1 cellular context compared by ENCODE assay signal in genomic region chr5:154189819-154190651, GRCh38.
TF ChIP-seq lines count a peak whose summit lies in the region.

No MANE protein-coding gene starts in this region.

TF ChIP-seq in HepG2, 621 proteins besides CTCF, POLR2A, EP300 and RAD21 (continued from another document and continues in another):
- TF ChIP-seq, protein P1, sequence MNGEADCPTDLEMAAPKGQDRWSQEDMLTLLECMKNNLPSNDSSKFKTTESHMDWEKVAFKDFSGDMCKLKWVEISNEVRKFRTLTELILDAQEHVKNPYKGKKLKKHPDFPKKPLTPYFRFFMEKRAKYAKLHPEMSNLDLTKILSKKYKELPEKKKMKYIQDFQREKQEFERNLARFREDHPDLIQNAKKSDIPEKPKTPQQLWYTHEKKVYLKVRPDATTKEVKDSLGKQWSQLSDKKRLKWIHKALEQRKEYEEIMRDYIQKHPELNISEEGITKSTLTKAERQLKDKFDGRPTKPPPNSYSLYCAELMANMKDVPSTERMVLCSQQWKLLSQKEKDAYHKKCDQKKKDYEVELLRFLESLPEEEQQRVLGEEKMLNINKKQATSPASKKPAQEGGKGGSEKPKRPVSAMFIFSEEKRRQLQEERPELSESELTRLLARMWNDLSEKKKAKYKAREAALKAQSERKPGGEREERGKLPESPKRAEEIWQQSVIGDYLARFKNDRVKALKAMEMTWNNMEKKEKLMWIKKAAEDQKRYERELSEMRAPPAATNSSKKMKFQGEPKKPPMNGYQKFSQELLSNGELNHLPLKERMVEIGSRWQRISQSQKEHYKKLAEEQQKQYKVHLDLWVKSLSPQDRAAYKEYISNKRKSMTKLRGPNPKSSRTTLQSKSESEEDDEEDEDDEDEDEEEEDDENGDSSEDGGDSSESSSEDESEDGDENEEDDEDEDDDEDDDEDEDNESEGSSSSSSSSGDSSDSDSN (CRISPR knock-in tag; IDR thresholded peaks at IDR 0.05), result peak; percentile 33; the same call in 1 of the 2 replicates
- TF ChIP-seq HNF4A (CRISPR knock-in tag; IDR thresholded peaks at IDR 0.05) (no peak; the same call in 1 of the 2 replicates), ADNP (CRISPR knock-in tag; IDR thresholded peaks at IDR 0.05) (no peak), ZNF280D (CRISPR knock-in tag; IDR thresholded peaks at IDR 0.05) (no peak), ZNF775 (CRISPR knock-in tag; IDR thresholded peaks at IDR 0.05; ENCODE audit: borderline replicate concordance) (no peak), SMC3 (IDR thresholded peaks at IDR 0.05; ENCODE audit: low read length) (no peak), ZNF768 (CRISPR knock-in tag; IDR thresholded peaks at IDR 0.05) (peak; percentile 64; the same call in 1 of the 2 replicates), PRDM15 (CRISPR knock-in tag; IDR thresholded peaks at IDR 0.05) (peak; percentile 93), TP53 (CRISPR knock-in tag; conservative IDR thresholded peaks at IDR 0.05) (0 out of 2 replicates have a peak, but pooled peaks have one; percentile 28), YEATS2 (CRISPR knock-in tag; IDR thresholded peaks at IDR 0.05; ENCODE audit: borderline replicate concordance) (no peak), MAFK (conservative IDR thresholded peaks at IDR 0.05 in 1 of 2, IDR thresholded peaks at IDR 0.05 in 1 of 2; ENCODE audit: low read length in 2 of 2) (no peak), ATF7-NPFF (CRISPR knock-in tag; IDR thresholded peaks at IDR 0.05; ENCODE audit: low read depth) (peak; percentile 47; the same call in 1 of the 2 replicates), ZNF777 (CRISPR knock-in tag; IDR thresholded peaks at IDR 0.05) (peak; percentile 86; the same call in 1 of the 2 replicates), JUN (CRISPR knock-in tag; IDR thresholded peaks at IDR 0.05) (no peak), ZFP62 (CRISPR knock-in tag; IDR thresholded peaks at IDR 0.05) (no peak), ZNF44 (CRISPR knock-in tag; IDR thresholded peaks at IDR 0.05) (no peak), PREB (CRISPR knock-in tag; IDR thresholded peaks at IDR 0.05) (no peak), MTA1 (CRISPR knock-in tag; IDR thresholded peaks at IDR 0.05; ENCODE audit: borderline replicate concordance) (no peak), ZNF230 (CRISPR knock-in tag; IDR thresholded peaks at IDR 0.05) (no peak), ZKSCAN8 (CRISPR knock-in tag; IDR thresholded peaks at IDR 0.05; ENCODE audit: borderline replicate concordance) (no peak), SALL1 (CRISPR knock-in tag; IDR thresholded peaks at IDR 0.05) (peak; percentile 1; the same call in 1 of the 2 replicates), NRL (CRISPR knock-in tag; IDR thresholded peaks at IDR 0.05; ENCODE audit: borderline replicate concordance) (peak; percentile 36; the same call in 1 of the 2 replicates), GPN1 (CRISPR knock-in tag; IDR thresholded peaks at IDR 0.05; ENCODE audit: borderline replicate concordance) (no peak), SIX4 (CRISPR knock-in tag; IDR thresholded peaks at IDR 0.05) (no peak), KMT2B (CRISPR knock-in tag; IDR thresholded peaks at IDR 0.05) (peak; percentile 38; the same call in 1 of the 2 replicates), HNRNPL (IDR thresholded peaks at IDR 0.05; ENCODE audit: low read depth, low read length) (peak; percentile 95), SYNCRIP (IDR thresholded peaks at IDR 0.05; ENCODE audit: insufficient read depth, low read depth, low read length) (no peak), U2AF2 (IDR thresholded peaks at IDR 0.05; ENCODE audit: low read depth, low read length) (no peak), GABPA (IDR thresholded peaks at IDR 0.05; ENCODE audit: low read depth, low read length) (no peak), GABPA (CRISPR knock-in tag; IDR thresholded peaks at IDR 0.05; ENCODE audit: low read depth) (no peak), NFYC (CRISPR knock-in tag; IDR thresholded peaks at IDR 0.05) (no peak), IKZF4 (CRISPR knock-in tag; IDR thresholded peaks at IDR 0.05; ENCODE audit: borderline replicate concordance, low read depth, not compliant biosample characterization) (no peak), EHMT2 (IDR thresholded peaks at IDR 0.05; ENCODE audit: borderline replicate concordance, low read depth, low read length) (no peak), GATAD1 (CRISPR knock-in tag; IDR thresholded peaks at IDR 0.05) (0 out of 2 replicates have a peak, but pooled peaks have one; percentile 22), RFXANK (CRISPR knock-in tag; IDR thresholded peaks at IDR 0.05) (no peak)
- TF ChIP-seq, protein P2, sequence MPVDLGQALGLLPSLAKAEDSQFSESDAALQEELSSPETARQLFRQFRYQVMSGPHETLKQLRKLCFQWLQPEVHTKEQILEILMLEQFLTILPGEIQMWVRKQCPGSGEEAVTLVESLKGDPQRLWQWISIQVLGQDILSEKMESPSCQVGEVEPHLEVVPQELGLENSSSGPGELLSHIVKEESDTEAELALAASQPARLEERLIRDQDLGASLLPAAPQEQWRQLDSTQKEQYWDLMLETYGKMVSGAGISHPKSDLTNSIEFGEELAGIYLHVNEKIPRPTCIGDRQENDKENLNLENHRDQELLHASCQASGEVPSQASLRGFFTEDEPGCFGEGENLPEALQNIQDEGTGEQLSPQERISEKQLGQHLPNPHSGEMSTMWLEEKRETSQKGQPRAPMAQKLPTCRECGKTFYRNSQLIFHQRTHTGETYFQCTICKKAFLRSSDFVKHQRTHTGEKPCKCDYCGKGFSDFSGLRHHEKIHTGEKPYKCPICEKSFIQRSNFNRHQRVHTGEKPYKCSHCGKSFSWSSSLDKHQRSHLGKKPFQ (CRISPR knock-in tag; IDR thresholded peaks at IDR 0.05; ENCODE audit: insufficient replicate concordance), result peak; percentile 93
- TF ChIP-seq, protein P3, sequence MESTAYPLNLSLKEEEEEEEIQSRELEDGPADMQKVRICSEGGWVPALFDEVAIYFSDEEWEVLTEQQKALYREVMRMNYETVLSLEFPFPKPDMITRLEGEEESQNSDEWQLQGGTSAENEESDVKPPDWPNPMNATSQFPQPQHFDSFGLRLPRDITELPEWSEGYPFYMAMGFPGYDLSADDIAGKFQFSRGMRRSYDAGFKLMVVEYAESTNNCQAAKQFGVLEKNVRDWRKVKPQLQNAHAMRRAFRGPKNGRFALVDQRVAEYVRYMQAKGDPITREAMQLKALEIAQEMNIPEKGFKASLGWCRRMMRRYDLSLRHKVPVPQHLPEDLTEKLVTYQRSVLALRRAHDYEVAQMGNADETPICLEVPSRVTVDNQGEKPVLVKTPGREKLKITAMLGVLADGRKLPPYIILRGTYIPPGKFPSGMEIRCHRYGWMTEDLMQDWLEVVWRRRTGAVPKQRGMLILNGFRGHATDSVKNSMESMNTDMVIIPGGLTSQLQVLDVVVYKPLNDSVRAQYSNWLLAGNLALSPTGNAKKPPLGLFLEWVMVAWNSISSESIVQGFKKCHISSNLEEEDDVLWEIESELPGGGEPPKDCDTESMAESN (CRISPR knock-in tag; conservative IDR thresholded peaks at IDR 0.05), result peak; percentile 32
- TF ChIP-seq, protein P4, sequence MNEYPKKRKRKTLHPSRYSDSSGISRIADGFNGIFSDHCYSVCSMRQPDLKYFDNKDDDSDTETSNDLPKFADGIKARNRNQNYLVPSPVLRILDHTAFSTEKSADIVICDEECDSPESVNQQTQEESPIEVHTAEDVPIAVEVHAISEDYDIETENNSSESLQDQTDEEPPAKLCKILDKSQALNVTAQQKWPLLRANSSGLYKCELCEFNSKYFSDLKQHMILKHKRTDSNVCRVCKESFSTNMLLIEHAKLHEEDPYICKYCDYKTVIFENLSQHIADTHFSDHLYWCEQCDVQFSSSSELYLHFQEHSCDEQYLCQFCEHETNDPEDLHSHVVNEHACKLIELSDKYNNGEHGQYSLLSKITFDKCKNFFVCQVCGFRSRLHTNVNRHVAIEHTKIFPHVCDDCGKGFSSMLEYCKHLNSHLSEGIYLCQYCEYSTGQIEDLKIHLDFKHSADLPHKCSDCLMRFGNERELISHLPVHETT (CRISPR knock-in tag; conservative IDR thresholded peaks at IDR 0.05), result 0 out of 2 replicates have a peak, but pooled peaks have one; percentile 18
- TF ChIP-seq, protein P5, sequence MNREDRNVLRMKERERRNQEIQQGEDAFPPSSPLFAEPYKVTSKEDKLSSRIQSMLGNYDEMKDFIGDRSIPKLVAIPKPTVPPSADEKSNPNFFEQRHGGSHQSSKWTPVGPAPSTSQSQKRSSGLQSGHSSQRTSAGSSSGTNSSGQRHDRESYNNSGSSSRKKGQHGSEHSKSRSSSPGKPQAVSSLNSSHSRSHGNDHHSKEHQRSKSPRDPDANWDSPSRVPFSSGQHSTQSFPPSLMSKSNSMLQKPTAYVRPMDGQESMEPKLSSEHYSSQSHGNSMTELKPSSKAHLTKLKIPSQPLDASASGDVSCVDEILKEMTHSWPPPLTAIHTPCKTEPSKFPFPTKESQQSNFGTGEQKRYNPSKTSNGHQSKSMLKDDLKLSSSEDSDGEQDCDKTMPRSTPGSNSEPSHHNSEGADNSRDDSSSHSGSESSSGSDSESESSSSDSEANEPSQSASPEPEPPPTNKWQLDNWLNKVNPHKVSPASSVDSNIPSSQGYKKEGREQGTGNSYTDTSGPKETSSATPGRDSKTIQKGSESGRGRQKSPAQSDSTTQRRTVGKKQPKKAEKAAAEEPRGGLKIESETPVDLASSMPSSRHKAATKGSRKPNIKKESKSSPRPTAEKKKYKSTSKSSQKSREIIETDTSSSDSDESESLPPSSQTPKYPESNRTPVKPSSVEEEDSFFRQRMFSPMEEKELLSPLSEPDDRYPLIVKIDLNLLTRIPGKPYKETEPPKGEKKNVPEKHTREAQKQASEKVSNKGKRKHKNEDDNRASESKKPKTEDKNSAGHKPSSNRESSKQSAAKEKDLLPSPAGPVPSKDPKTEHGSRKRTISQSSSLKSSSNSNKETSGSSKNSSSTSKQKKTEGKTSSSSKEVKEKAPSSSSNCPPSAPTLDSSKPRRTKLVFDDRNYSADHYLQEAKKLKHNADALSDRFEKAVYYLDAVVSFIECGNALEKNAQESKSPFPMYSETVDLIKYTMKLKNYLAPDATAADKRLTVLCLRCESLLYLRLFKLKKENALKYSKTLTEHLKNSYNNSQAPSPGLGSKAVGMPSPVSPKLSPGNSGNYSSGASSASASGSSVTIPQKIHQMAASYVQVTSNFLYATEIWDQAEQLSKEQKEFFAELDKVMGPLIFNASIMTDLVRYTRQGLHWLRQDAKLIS (CRISPR knock-in tag; IDR thresholded peaks at IDR 0.05), result no peak
- TF ChIP-seq, protein P6, sequence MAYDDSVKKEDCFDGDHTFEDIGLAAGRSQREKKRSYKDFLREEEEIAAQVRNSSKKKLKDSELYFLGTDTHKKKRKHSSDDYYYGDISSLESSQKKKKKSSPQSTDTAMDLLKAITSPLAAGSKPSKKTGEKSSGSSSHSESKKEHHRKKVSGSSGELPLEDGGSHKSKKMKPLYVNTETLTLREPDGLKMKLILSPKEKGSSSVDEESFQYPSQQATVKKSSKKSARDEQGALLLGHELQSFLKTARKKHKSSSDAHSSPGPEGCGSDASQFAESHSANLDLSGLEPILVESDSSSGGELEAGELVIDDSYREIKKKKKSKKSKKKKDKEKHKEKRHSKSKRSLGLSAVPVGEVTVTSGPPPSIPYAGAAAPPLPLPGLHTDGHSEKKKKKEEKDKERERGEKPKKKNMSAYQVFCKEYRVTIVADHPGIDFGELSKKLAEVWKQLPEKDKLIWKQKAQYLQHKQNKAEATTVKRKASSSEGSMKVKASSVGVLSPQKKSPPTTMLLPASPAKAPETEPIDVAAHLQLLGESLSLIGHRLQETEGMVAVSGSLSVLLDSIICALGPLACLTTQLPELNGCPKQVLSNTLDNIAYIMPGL (CRISPR knock-in tag; IDR thresholded peaks at IDR 0.05; ENCODE audit: borderline replicate concordance in 1 of 2, low read depth in 1 of 2), result peak in 1 of 2 experiments; percentile 77; a peak in 2 of 4 replicates
